Comparison of ENCODE assay signal across 15 cellular contexts in the genomic region with DNA sequence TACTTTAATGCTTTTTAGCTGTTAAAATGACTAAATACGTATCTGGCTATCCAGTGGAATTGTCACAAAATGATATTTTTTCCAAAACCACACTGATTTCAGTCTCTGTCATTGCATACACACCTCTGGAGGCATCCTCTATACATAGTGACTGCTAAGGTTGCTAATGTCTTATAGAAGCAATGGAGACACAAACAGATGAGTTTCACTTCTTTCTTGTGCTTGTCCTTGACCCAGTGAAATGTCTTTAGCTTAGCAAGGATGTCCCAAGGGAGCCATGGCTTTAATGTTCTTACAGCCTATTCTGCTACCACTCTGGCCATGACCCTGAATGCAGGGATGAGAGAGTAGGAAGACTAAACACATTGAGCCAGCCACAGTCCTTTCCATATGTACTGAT.
A peak's percentile ranks its signal among the peaks of the same experiment; 100 is the strongest.
DNase-seq lines count a peak whose midpoint lies in the region; ATAC-seq and TF ChIP-seq lines count a peak whose summit lies in the region.
"Had no signal": no experiment of that assay in that cellular context is flagged by ENCODE, and none has a peak within 500 bp of the region (broad histone marks: within the 10 kb centered on the region; RNA-seq: fewer than 3 reads in every experiment).

No MANE protein-coding gene starts in this region.

- peak; percentile 64 for DNase-seq in Karpas-422
- DNase-seq in OCI-LY7 (ENCODE audit: low spot score) = peak; percentile 18
- DNase-seq in stimulated activated naive B cell treated with anti-CD40 and anti-IgM and Interleukin-4, amounts not matched to agents 10 μg/mL and 1 μg/mL and 100 μg/mL, for 72 hours = no peak
- DNase-seq in thyroid gland = no peak
- no peak for DNase-seq in NCI-H2171 treated with DMSO at 0.1 percent for 48 hours (lab: John Stamatoyannopoulos, UW)
- DNase-seq in activated CD8-positive, alpha-beta memory T cell treated with anti-CD3 and anti-CD28 coated beads, Interleukin-2, amount 50 U/mL, for 4 hours = no peak
- DNase-seq: Calu3; CD4-positive, alpha-beta memory T cell; COR-L47; DMS53; DMS79 treated with DMSO at 0.1 percent for 48 hours; GF-D8; GM23248; H7; HCEC 1CT had no signal

- BruUV-seq in OCI-LY7 (replicated peaks; lab: Mats Ljungman, UMichigan) = no TSS peak

- H3K4me2 ChIP-seq in Karpas-422 (ENCODE audit: low read depth, low read length, poor library complexity, severe bottlenecking) = peak overlapping the region; percentile 12
- no peak overlapping the region for H3K4me2 ChIP-seq in OCI-LY7 (ENCODE audit: low read length)

- H3K4me3 ChIP-seq in Karpas-422 (ENCODE audit: low read length) = no peak overlapping the region
- H3K4me3 ChIP-seq in OCI-LY7 (ENCODE audit: low read depth, low read length, poor library complexity, severe bottlenecking) = no peak overlapping the region
- no peak overlapping the region for H3K4me3 ChIP-seq in thyroid gland (replicated peaks in 1 of 3)
- H3K4me3 ChIP-seq: GM23248 had no signal

- H3K9me2 ChIP-seq in Karpas-422 (replicated peaks; ENCODE audit: insufficient read depth, low read length) (no peaks in the 10 kb centered on the region), OCI-LY7 (ENCODE audit: insufficient read depth, low read length) (no peaks in the 10 kb centered on the region)

- H3K79me2 ChIP-seq in Karpas-422 (ENCODE audit: low read length) (no peaks in the 10 kb centered on the region), OCI-LY7 (ENCODE audit: insufficient read depth, low read depth, low read length) (no peaks in the 10 kb centered on the region)

- H3K4me3 Mint-ChIP-seq in stimulated activated naive B cell treated with anti-CD40 and anti-IgM and Interleukin-4, amounts not matched to agents 10 μg/mL and 1 μg/mL and 100 μg/mL, for 72 hours = no peak overlapping the region
- H3K4me3 Mint-ChIP-seq: CD4-positive, alpha-beta memory T cell had no signal

- ATAC-seq in stimulated activated naive B cell treated with anti-CD40 and anti-IgM and Interleukin-4, amounts not matched to agents 10 μg/mL and 1 μg/mL and 100 μg/mL, for 72 hours (replicated peaks) = peak; percentile 50 to 52

- no peak overlapping the region for H2AFZ ChIP-seq in Karpas-422 (ENCODE audit: low read length)
- no peak overlapping the region for H2AFZ ChIP-seq in OCI-LY7 (ENCODE audit: low read length)
- H2AFZ ChIP-seq: GM23248 had no signal

- TF ChIP-seq POLR2A in thyroid gland (IDR thresholded peaks at IDR 0.05) = no peak

- intact Hi-C loops in OCI-LY7 (cut with micrococcal nuclease; ENCODE audit: unreplicated experiment) (no loop called here), thyroid gland (cut with DNase I) (no loop called here)

- H3K4me1 Mint-ChIP-seq in stimulated activated naive B cell treated with anti-CD40 and anti-IgM and Interleukin-4, amounts not matched to agents 10 μg/mL and 1 μg/mL and 100 μg/mL, for 72 hours = no peaks in the 10 kb centered on the region
- H3K4me1 Mint-ChIP-seq: CD4-positive, alpha-beta memory T cell had no signal

- POLR2A ChIA-PET in OCI-LY7 (lab: Charles Lee) = no interaction called here

- H3K9ac ChIP-seq in Karpas-422 (ENCODE audit: low read length) = no peak overlapping the region
- H3K9ac ChIP-seq: GM23248 had no signal

- CTCF ChIA-PET in OCI-LY7 (lab: Charles Lee; ENCODE audit: unreplicated experiment) = no interaction called here

- H3K27ac ChIP-seq in Karpas-422 (ENCODE audit: low read length) = no peak overlapping the region
- no peak overlapping the region for H3K27ac ChIP-seq in OCI-LY7 (ENCODE audit: low read depth, low read length, poor library complexity, severe bottlenecking)
- no peak overlapping the region for H3K27ac ChIP-seq in thyroid gland
- H3K27ac ChIP-seq: GM23248 had no signal

- H3K9me3 ChIP-seq in Karpas-422 (ENCODE audit: low read length) (no peaks in the 10 kb centered on the region), OCI-LY7 (ENCODE audit: low read length) (no peaks in the 10 kb centered on the region), thyroid gland (no peaks in the 10 kb centered on the region)

- H3K36me3 ChIP-seq in Karpas-422 (ENCODE audit: insufficient read depth, low read length) (no peaks in the 10 kb centered on the region), OCI-LY7 (ENCODE audit: insufficient read depth, low read length) (no peaks in the 10 kb centered on the region), thyroid gland (no peaks in the 10 kb centered on the region)

- H3K36me3 Mint-ChIP-seq in stimulated activated naive B cell treated with anti-CD40 and anti-IgM and Interleukin-4, amounts not matched to agents 10 μg/mL and 1 μg/mL and 100 μg/mL, for 72 hours = no peaks in the 10 kb centered on the region
- H3K36me3 Mint-ChIP-seq: CD4-positive, alpha-beta memory T cell had no signal

- H3K27me3 ChIP-seq in Karpas-422 (ENCODE audit: low read length) (no peaks in the 10 kb centered on the region), thyroid gland (no peaks in the 10 kb centered on the region)

- H3K4me1 ChIP-seq in Karpas-422 (ENCODE audit: low read length) = peaks cover 42% of the 10 kb centered on the region
- H3K4me1 ChIP-seq in OCI-LY7 (ENCODE audit: insufficient read depth, low read length, poor library complexity, severe bottlenecking) = no peaks in the 10 kb centered on the region
- H3K4me1 ChIP-seq in thyroid gland = no peaks in the 10 kb centered on the region

- H3K27ac Mint-ChIP-seq in stimulated activated naive B cell treated with anti-CD40 and anti-IgM and Interleukin-4, amounts not matched to agents 10 μg/mL and 1 μg/mL and 100 μg/mL, for 72 hours = no peak overlapping the region
- H3K27ac Mint-ChIP-seq: CD4-positive, alpha-beta memory T cell had no signal

- 81 to 82% methylated on average over 1 of the region's 1 CpG for WGBS in thyroid gland, 2 donors

- H4K20me1 ChIP-seq in Karpas-422 (ENCODE audit: insufficient read depth, low read depth, low read length) = no peaks in the 10 kb centered on the region
- H4K20me1 ChIP-seq in OCI-LY7 (ENCODE audit: insufficient read depth, low read length) = no peaks in the 10 kb centered on the region

- TF ChIP-seq CTCF in OCI-LY7 (conservative IDR thresholded peaks at IDR 0.05; ENCODE audit: low read length) = no peak
- TF ChIP-seq CTCF in thyroid gland (IDR thresholded peaks at IDR 0.05) = no peak

- no peaks in the 10 kb centered on the region for H3K9me3 Mint-ChIP-seq in stimulated activated naive B cell treated with anti-CD40 and anti-IgM and Interleukin-4, amounts not matched to agents 10 μg/mL and 1 μg/mL and 100 μg/mL, for 72 hours
- H3K9me3 Mint-ChIP-seq: CD4-positive, alpha-beta memory T cell had no signal

- H3K27me3 Mint-ChIP-seq in stimulated activated naive B cell treated with anti-CD40 and anti-IgM and Interleukin-4, amounts not matched to agents 10 μg/mL and 1 μg/mL and 100 μg/mL, for 72 hours = peaks cover 0 to 7% of the 10 kb centered on the region in 2 donors

Comparison
In these comparisons a context has a peak if more than half of its experiments do, and no peak if none do; other contexts are left out.
1. DNase-seq: peak in Karpas-422 (single experiment) and OCI-LY7 (single experiment); none in stimulated activated naive B cell treated with anti-CD40 and anti-IgM and Interleukin-4, amounts not matched to agents 10 μg/mL and 1 μg/mL and 100 μg/mL, for 72 hours (single experiment), thyroid gland (0 of 2), NCI-H2171 treated with DMSO at 0.1 percent for 48 hours (single experiment) and activated CD8-positive, alpha-beta memory T cell treated with anti-CD3 and anti-CD28 coated beads, Interleukin-2, amount 50 U/mL, for 4 hours (single experiment).